ENCODE assay signal across 9 cellular contexts in genomic region chr11:116847612-116848011, GRCh38. TPM values are rescaled to one million over a fixed set of nuclear protein-coding genes. Genes with fewer than 3 reads are reported as not detected.
"Had no signal": no experiment of that assay in that cellular context is flagged by ENCODE, and none has a peak within 500 bp of the region (broad histone marks: within the 10 kb centered on the region; RNA-seq: fewer than 3 reads in every experiment).

No MANE protein-coding gene starts in this region.

- H3K27ac ChIP-seq: HL-60 had no signal

- H3K4me3 Mint-ChIP-seq: IgD-negative memory B cell had no signal

- H3K9me3 Mint-ChIP-seq: IgD-negative memory B cell had no signal

- H3K4me3 ChIP-seq: K562 had no signal

- FAIRE-seq: HepG2, HTR-8/SVneo, K562 had no signal

- DNase-seq: IMR-90, KBM-7 had no signal

- H3K27me3 Mint-ChIP-seq: IgD-negative memory B cell had no signal

- H3K27ac Mint-ChIP-seq: IgD-negative memory B cell had no signal

RNA-seq across cellular contexts. Expression of gene APOA1, which starts 10.2 kb away (rescaled TPM):
- total RNA-seq: HT-29 had no signal

RNA-seq across cellular contexts. Expression of gene APOC3, which starts 17.9 kb away (rescaled TPM):
- total RNA-seq: HT-29, HT1080, IMR-90 had no signal

RNA-seq across cellular contexts. Expression of gene APOA4, which starts 24.5 kb away (rescaled TPM):
- total RNA-seq: HT-29, HT1080, IMR-90, K562 had no signal

RNA-seq across cellular contexts. Expression of gene APOA5, which starts 55.9 kb away (rescaled TPM):
- total RNA-seq: HT-29, HT1080, IMR-90, K562 had no signal
